ENCODE assay signal across 17 cellular contexts in the genomic region with DNA sequence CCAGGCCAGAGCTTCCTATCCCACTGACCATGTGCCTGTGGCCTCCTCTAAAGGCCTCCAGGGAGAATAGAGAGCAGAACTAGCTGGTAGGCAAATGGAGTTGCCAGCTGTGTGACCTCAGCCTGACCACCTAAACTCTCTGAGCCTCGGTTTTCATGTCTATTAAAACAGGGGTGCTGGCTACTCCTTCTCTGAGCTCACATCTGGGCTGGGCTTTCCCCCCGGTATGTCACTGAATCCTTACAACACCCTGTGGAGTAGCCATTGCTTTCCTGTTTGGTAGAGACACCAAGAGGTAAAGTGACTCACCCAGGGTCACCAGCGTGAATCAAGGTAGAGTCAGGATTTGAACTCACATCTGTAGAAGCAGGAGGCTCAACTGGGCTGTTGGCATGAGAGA.
DNase-seq lines count a peak whose midpoint lies in the region; ATAC-seq and TF ChIP-seq lines count a peak whose summit lies in the region.
"Had no signal": no experiment of that assay in that cellular context is flagged by ENCODE, and none has a peak within 500 bp of the region (broad histone marks: within the 10 kb centered on the region; RNA-seq: fewer than 3 reads in every experiment).

No MANE protein-coding gene starts in this region.

- H3K9me3 Mint-ChIP-seq in activated CD8-positive, alpha-beta memory T cell treated with anti-CD3 and anti-CD28 coated beads, Interleukin-2, amount 10 ng/mL, durations not matched to agents 7 days and 5 days (ENCODE audit: low read depth), result peaks cover 3% of the 10 kb centered on the region
- H3K9me3 Mint-ChIP-seq: CD4-positive, alpha-beta T cell had no signal

- no peak for TF ChIP-seq CTCF in sigmoid colon (IDR thresholded peaks at IDR 0.05)
- TF ChIP-seq CTCF in vagina (IDR thresholded peaks at IDR 0.05), result no peak
- no peak for TF ChIP-seq CTCF in spleen (IDR thresholded peaks at IDR 0.05 in 8 of 11, conservative IDR thresholded peaks at IDR 0.05 in 3 of 11)

- H3K36me3 Mint-ChIP-seq in activated CD8-positive, alpha-beta memory T cell treated with anti-CD3 and anti-CD28 coated beads, Interleukin-2, amount 10 ng/mL, durations not matched to agents 7 days and 5 days, result peaks cover 6% of the 10 kb centered on the region
- H3K36me3 Mint-ChIP-seq: IgD-negative memory B cell had no signal

- intact Hi-C loops in sigmoid colon (cut with DNase I) (no loop called here), vagina (cut with DNase I) (no loop called here), spleen (cut with DNase I; ENCODE audit: low total_unique reads) (no loop called here), Right ventricle myocardium superior (cut with DNase I) (no loop called here)

- H3K4me3 Mint-ChIP-seq in activated CD8-positive, alpha-beta memory T cell treated with anti-CD3 and anti-CD28 coated beads, Interleukin-2, amount 10 ng/mL, durations not matched to agents 7 days and 5 days, result no peak overlapping the region
- H3K4me3 Mint-ChIP-seq: CD4-positive, alpha-beta T cell had no signal

- no peak for TF ChIP-seq EP300 in sigmoid colon (IDR thresholded peaks at IDR 0.05)

- H3K27ac ChIP-seq in sigmoid colon, result no peak overlapping the region
- H3K27ac ChIP-seq in vagina, result no peak overlapping the region
- no peak overlapping the region for H3K27ac ChIP-seq in spleen
- H3K27ac ChIP-seq: A549, C4-2B, GM23248 had no signal

- no peak for TF ChIP-seq POLR2A in sigmoid colon (IDR thresholded peaks at IDR 0.05)
- no peak for TF ChIP-seq POLR2A in vagina (IDR thresholded peaks at IDR 0.05)
- TF ChIP-seq POLR2A in spleen (IDR thresholded peaks at IDR 0.05), result no peak

- H3K36me3 ChIP-seq in sigmoid colon, result no peaks in the 10 kb centered on the region
- no peaks in the 10 kb centered on the region for H3K36me3 ChIP-seq in vagina
- no peaks in the 10 kb centered on the region for H3K36me3 ChIP-seq in spleen
- H3K36me3 ChIP-seq: HAP-1 had no signal

- H3K27me3 ChIP-seq in sigmoid colon, result no peaks in the 10 kb centered on the region
- H3K27me3 ChIP-seq in vagina, result no peaks in the 10 kb centered on the region
- H3K27me3 ChIP-seq in spleen (replicated peaks in 1 of 7), result peaks cover 0 to 4% (median 0%) of the 10 kb centered on the region in 7 donors

- H3K27ac Mint-ChIP-seq in activated CD8-positive, alpha-beta memory T cell treated with anti-CD3 and anti-CD28 coated beads, Interleukin-2, amount 10 ng/mL, durations not matched to agents 7 days and 5 days, result no peak overlapping the region
- H3K27ac Mint-ChIP-seq: IgD-negative memory B cell had no signal

- peaks cover 58% of the 10 kb centered on the region for H3K27me3 Mint-ChIP-seq in activated CD8-positive, alpha-beta memory T cell treated with anti-CD3 and anti-CD28 coated beads, Interleukin-2, amount 10 ng/mL, durations not matched to agents 7 days and 5 days
- H3K27me3 Mint-ChIP-seq: CD4-positive, alpha-beta T cell had no signal

- no peaks in the 10 kb centered on the region for H3K4me1 Mint-ChIP-seq in activated CD8-positive, alpha-beta memory T cell treated with anti-CD3 and anti-CD28 coated beads, Interleukin-2, amount 10 ng/mL, durations not matched to agents 7 days and 5 days
- H3K4me1 Mint-ChIP-seq: IgD-negative memory B cell had no signal

- no peaks in the 10 kb centered on the region for H3K4me1 ChIP-seq in sigmoid colon
- no peaks in the 10 kb centered on the region for H3K4me1 ChIP-seq in vagina
- H3K4me1 ChIP-seq in spleen, result no peaks in the 10 kb centered on the region
- H3K4me1 ChIP-seq: A549, Caco-2, HAP-1 had no signal

- no peak for ATAC-seq in activated CD8-positive, alpha-beta memory T cell treated with anti-CD3 and anti-CD28 coated beads, Interleukin-2, amount 10 ng/mL, durations not matched to agents 7 days and 5 days
- ATAC-seq in GM19467 (IDR thresholded peaks at IDR 0.05; ENCODE audit: unreplicated experiment) (no peak), Right ventricle myocardium superior (ENCODE audit: poor library complexity) (no peak)
- ATAC-seq: A549, HepG2 had no signal

- H3K9me3 ChIP-seq in sigmoid colon (peaks cover 0 to 9% (median 0%) of the 10 kb centered on the region in 4 donors), vagina (no peaks in the 10 kb centered on the region), spleen (peaks cover 0 to 12% (median 0%) of the 10 kb centered on the region in 8 donors)
- H3K9me3 ChIP-seq: HAP-1 had no signal

- CTCF ChIA-PET in activated CD8-positive, alpha-beta memory T cell treated with anti-CD3 and anti-CD28 coated beads, Interleukin-2, amount 10 ng/mL, durations not matched to agents 7 days and 5 days (lab: Charles Lee), result interaction anchor here (2.1 kb wide), 1 partner anchor 29 kb away, joined by 8 read pairs; no protein-coding TSS in a partner anchor

- H3K4me3 ChIP-seq in sigmoid colon (no peak overlapping the region), vagina (no peak overlapping the region), spleen (no peak overlapping the region)
- H3K4me3 ChIP-seq: A549, GM23248, HAP-1 had no signal

- DNase-seq in activated CD8-positive, alpha-beta memory T cell treated with anti-CD3 and anti-CD28 coated beads, Interleukin-2, amount 50 U/mL, for 48 hours, result peak; percentile 40
- DNase-seq in activated CD8-positive, alpha-beta memory T cell treated with anti-CD3 and anti-CD28 coated beads, Interleukin-2, amount 10 ng/mL, durations not matched to agents 7 days and 5 days, result no peak
- peak; percentile 24 for DNase-seq in ecto neural progenitor cell (ENCODE audit: low spot score)
- peak; percentile 8 for DNase-seq in sigmoid colon
- DNase-seq in vagina (ENCODE audit: extremely low spot score in 2 of 2), result peak; percentile 37 to 43
- DNase-seq in spleen, result no peak
- no peak for DNase-seq in Right ventricle myocardium superior
- DNase-seq: AML-193; CD4-positive, alpha-beta T cell; GM23248 had no signal

- 89 to 93% methylated on average over 3 of the region's 3 CpGs for WGBS in sigmoid colon, 2 donors
- 79 to 91% (median 83%) methylated on average over 3 of the region's 3 CpGs for WGBS in spleen, 5 donors

Comparison
In these comparisons a context has a peak if more than half of its experiments do, and no peak if none do; other contexts are left out.
1. DNase-seq: peak in activated CD8-positive, alpha-beta memory T cell treated with anti-CD3 and anti-CD28 coated beads, Interleukin-2, amount 50 U/mL, for 48 hours (single experiment), ecto neural progenitor cell (single experiment), sigmoid colon (single experiment) and vagina (2 of 2); none in activated CD8-positive, alpha-beta memory T cell treated with anti-CD3 and anti-CD28 coated beads, Interleukin-2, amount 10 ng/mL, durations not matched to agents 7 days and 5 days (single experiment), spleen (single experiment) and Right ventricle myocardium superior (single experiment).